ENCODE assay signal across 13 cellular contexts in the genomic region with DNA sequence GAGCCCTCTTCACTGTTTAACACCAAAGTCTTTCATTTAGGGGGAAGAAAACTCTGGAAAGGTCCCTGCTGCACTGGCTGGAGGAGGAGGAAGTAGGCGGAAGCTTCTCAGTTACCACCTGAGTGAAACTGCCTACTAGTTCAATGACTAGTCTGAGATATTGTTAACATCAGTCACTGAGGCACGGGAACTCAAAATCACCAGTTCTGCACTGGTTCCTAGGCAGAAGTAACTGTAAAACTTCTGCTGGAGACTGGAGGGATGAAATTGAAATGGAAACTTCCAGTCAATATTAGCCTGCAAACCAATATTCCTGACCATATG.
DNase-seq lines count a peak whose midpoint lies in the region; ATAC-seq and TF ChIP-seq lines count a peak whose summit lies in the region.
"Had no signal": no experiment of that assay in that cellular context is flagged by ENCODE, and none has a peak within 500 bp of the region (broad histone marks: within the 10 kb centered on the region; RNA-seq: fewer than 3 reads in every experiment).

No MANE protein-coding gene starts in this region.

- H3K4me1 Mint-ChIP-seq in memory B cell = no peaks in the 10 kb centered on the region
- no peaks in the 10 kb centered on the region for H3K4me1 Mint-ChIP-seq in activated CD4-positive, alpha-beta T cell treated with anti-CD3 and anti-CD28 coated beads, Interleukin-2, amount 10 ng/mL, durations not matched to agents 7 days and 5 days

- peaks cover 3% of the 10 kb centered on the region for H3K27me3 Mint-ChIP-seq in memory B cell
- H3K27me3 Mint-ChIP-seq in activated CD4-positive, alpha-beta T cell treated with anti-CD3 and anti-CD28 coated beads, Interleukin-2, amount 10 ng/mL, durations not matched to agents 7 days and 5 days = peaks cover 26% of the 10 kb centered on the region
- H3K27me3 Mint-ChIP-seq: dendritic cell treated with granulocyte-macrophage colony-stimulating factor and Interleukin-4, amounts not matched to agents 40 ng/mL and 50 ng/mL, for 4 days had no signal

- H3K36me3 ChIP-seq in vagina = no peaks in the 10 kb centered on the region
- H3K36me3 ChIP-seq: adrenal gland had no signal

- peak; percentile 76 for ATAC-seq in GM18870 (IDR thresholded peaks at IDR 0.05; ENCODE audit: unreplicated experiment)
- peak; percentile 85 for ATAC-seq in GM21717 (IDR thresholded peaks at IDR 0.05; ENCODE audit: unreplicated experiment)
- ATAC-seq in HG03159 (IDR thresholded peaks at IDR 0.05; ENCODE audit: unreplicated experiment) = peak; percentile 82
- no peak for ATAC-seq in memory B cell (ENCODE audit: low read depth)
- ATAC-seq: Right ventricle myocardium inferior had no signal

- TF ChIP-seq CTCF in vagina (IDR thresholded peaks at IDR 0.05) = no peak

- no peaks in the 10 kb centered on the region for H3K4me1 ChIP-seq in vagina
- H3K4me1 ChIP-seq: adrenal gland had no signal

- no peak overlapping the region for H3K4me3 ChIP-seq in vagina
- H3K4me3 ChIP-seq: adrenal gland, skin epidermis had no signal

- no peak overlapping the region for H3K27ac Mint-ChIP-seq in memory B cell
- no peak overlapping the region for H3K27ac Mint-ChIP-seq in activated CD4-positive, alpha-beta T cell treated with anti-CD3 and anti-CD28 coated beads, Interleukin-2, amount 10 ng/mL, durations not matched to agents 7 days and 5 days
- H3K27ac Mint-ChIP-seq: dendritic cell treated with granulocyte-macrophage colony-stimulating factor and Interleukin-4, amounts not matched to agents 40 ng/mL and 50 ng/mL, for 4 days had no signal

- POLR2A ChIA-PET in activated CD4-positive, alpha-beta T cell treated with anti-CD3 and anti-CD28 coated beads, Interleukin-2, amount 10 ng/mL, durations not matched to agents 7 days and 5 days (lab: Charles Lee) = no interaction called here

- no peaks in the 10 kb centered on the region for H3K9me3 Mint-ChIP-seq in memory B cell
- no peaks in the 10 kb centered on the region for H3K9me3 Mint-ChIP-seq in activated CD4-positive, alpha-beta T cell treated with anti-CD3 and anti-CD28 coated beads, Interleukin-2, amount 10 ng/mL, durations not matched to agents 7 days and 5 days
- H3K9me3 Mint-ChIP-seq: dendritic cell treated with granulocyte-macrophage colony-stimulating factor and Interleukin-4, amounts not matched to agents 40 ng/mL and 50 ng/mL, for 4 days had no signal

- intact Hi-C loops in vagina (cut with DNase I) = no loop called here

- CTCF ChIA-PET in activated CD4-positive, alpha-beta T cell treated with anti-CD3 and anti-CD28 coated beads, Interleukin-2, amount 10 ng/mL, durations not matched to agents 7 days and 5 days (lab: Charles Lee) = interaction anchor here (1.1 kb wide), 1 partner anchor 28 kb away, joined by 3 read pairs; no protein-coding TSS in a partner anchor

- H3K36me3 Mint-ChIP-seq in memory B cell = no peaks in the 10 kb centered on the region
- no peaks in the 10 kb centered on the region for H3K36me3 Mint-ChIP-seq in activated CD4-positive, alpha-beta T cell treated with anti-CD3 and anti-CD28 coated beads, Interleukin-2, amount 10 ng/mL, durations not matched to agents 7 days and 5 days (ENCODE audit: low read depth)

- no peaks in the 10 kb centered on the region for H3K27me3 ChIP-seq in vagina

- DNase-seq in memory B cell (ENCODE audit: low spot score in 2 of 2) = no peak
- no peak for DNase-seq in activated CD4-positive, alpha-beta T cell treated with anti-CD3 and anti-CD28 coated beads, Interleukin-2, amount 10 ng/mL, durations not matched to agents 7 days and 5 days
- DNase-seq in vagina (ENCODE audit: extremely low spot score in 2 of 2) = no peak
- DNase-seq in HUDEP-2 (lab: John Stamatoyannopoulos, UW; ENCODE audit: unreplicated experiment in 76 of 76) = no peak
- DNase-seq in HT-29 (ENCODE audit: low spot score) = no peak
- DNase-seq: adrenal gland had no signal

- no peaks in the 10 kb centered on the region for H3K9me3 ChIP-seq in vagina
- H3K9me3 ChIP-seq: adrenal gland had no signal

- no peak for TF ChIP-seq POLR2A in vagina (IDR thresholded peaks at IDR 0.05)

- H3K27ac ChIP-seq in vagina = no peak overlapping the region
- H3K27ac ChIP-seq: adrenal gland, C4-2B, skin epidermis had no signal

- peak overlapping the region; percentile 37 for H3K4me3 Mint-ChIP-seq in memory B cell
- H3K4me3 Mint-ChIP-seq in activated CD4-positive, alpha-beta T cell treated with anti-CD3 and anti-CD28 coated beads, Interleukin-2, amount 10 ng/mL, durations not matched to agents 7 days and 5 days = no peak overlapping the region
- H3K4me3 Mint-ChIP-seq: dendritic cell treated with granulocyte-macrophage colony-stimulating factor and Interleukin-4, amounts not matched to agents 40 ng/mL and 50 ng/mL, for 4 days had no signal
